15 cellular contexts compared by ENCODE assay signal in the genomic region with DNA sequence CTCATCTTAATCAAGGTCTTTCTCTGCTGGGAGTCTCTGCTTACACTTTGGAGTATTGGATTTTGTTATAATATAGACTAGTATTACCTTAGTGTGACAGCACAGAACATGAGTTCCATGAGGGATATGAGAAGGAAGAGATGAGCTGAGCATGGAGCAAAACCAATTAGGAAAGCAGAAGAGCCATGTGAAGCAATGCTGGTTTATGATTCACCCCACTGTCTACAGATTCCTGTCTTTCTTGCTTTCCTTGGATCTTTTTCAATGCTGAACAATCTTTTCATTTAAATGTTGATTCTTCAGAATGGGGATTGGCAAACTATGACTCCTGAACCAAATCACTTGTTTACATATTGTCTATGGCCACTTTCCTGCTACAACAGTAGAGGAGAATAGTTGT.
A peak's percentile ranks its signal among the peaks of the same experiment; 100 is the strongest.
DNase-seq lines count a peak whose midpoint lies in the region; ATAC-seq and TF ChIP-seq lines count a peak whose summit lies in the region.
"Had no signal": no experiment of that assay in that cellular context is flagged by ENCODE, and none has a peak within 500 bp of the region (broad histone marks: within the 10 kb centered on the region; RNA-seq: fewer than 3 reads in every experiment).

No MANE protein-coding gene starts in this region.

- no peaks in the 10 kb centered on the region for H3K9me3 ChIP-seq in MG63
- no peaks in the 10 kb centered on the region for H3K9me3 ChIP-seq in mucosa of descending colon
- H3K9me3 ChIP-seq: BLaER1 had no signal

- intact Hi-C loops in mucosa of descending colon (cut with DNase I, micrococcal nuclease) = no loop called here
- intact Hi-C loops in posterior vena cava (cut with DNase I) = no loop called here

- H3K4me3 ChIP-seq in MG63 = no peak overlapping the region
- H3K4me3 ChIP-seq in mucosa of descending colon = no peak overlapping the region
- H3K4me3 ChIP-seq: BLaER1, spleen had no signal

- no peaks in the 10 kb centered on the region for H3K4me1 ChIP-seq in mucosa of descending colon (ENCODE audit: low read depth)
- H3K4me1 ChIP-seq: BLaER1, spleen had no signal

- no peak for TF ChIP-seq CTCF in mucosa of descending colon (IDR thresholded peaks at IDR 0.05)

- no peaks in the 10 kb centered on the region for H3K27me3 ChIP-seq in MG63
- H3K27me3 ChIP-seq: BLaER1, spleen had no signal

- H3K36me3 ChIP-seq in MG63 (no peaks in the 10 kb centered on the region), mucosa of descending colon (ENCODE audit: low read depth) (no peaks in the 10 kb centered on the region)
- H3K36me3 ChIP-seq: BLaER1, spleen had no signal

- DNase-seq in AG20443 (ENCODE audit: low spot score) = peak; percentile 60
- DNase-seq in MG63 = peak; percentile 7
- no peak for DNase-seq in mucosa of descending colon
- DNase-seq in globus pallidus (ENCODE audit: low spot score) = no peak
- no peak for DNase-seq in posterior vena cava (ENCODE audit: low spot score)
- no peak for DNase-seq in NCI-H1092 treated with DMSO at 0.1 percent for 48 hours (lab: John Stamatoyannopoulos, UW)
- DNase-seq: activated CD4-positive, alpha-beta T cell treated with anti-CD3 and anti-CD28 coated beads, Interleukin-2, amount 50 U/mL, for 4 hours; hippocampal formation; NCI-H1930; NCI-H510A treated with DMSO at 0.1 percent for 48 hours; spleen; stimulated activated naive CD4-positive, alpha-beta T cell treated with Interleukin-2 at 50 U/mL for 16 hours had no signal

- peak; percentile 90 for ATAC-seq in esophagus mucosa
- peak; percentile 31 for ATAC-seq in mucosa of descending colon
- ATAC-seq in HG03095 (IDR thresholded peaks at IDR 0.05; ENCODE audit: unreplicated experiment) = no peak

Comparison
In these comparisons a context has a peak if more than half of its experiments do, and no peak if none do; other contexts are left out.
1. DNase-seq: peak in AG20443 (single experiment) and MG63 (single experiment); none in mucosa of descending colon (0 of 3), globus pallidus (single experiment), posterior vena cava (single experiment) and NCI-H1092 treated with DMSO at 0.1 percent for 48 hours (single experiment).